ENCODE assay signal across 2 cellular contexts in the genomic region with DNA sequence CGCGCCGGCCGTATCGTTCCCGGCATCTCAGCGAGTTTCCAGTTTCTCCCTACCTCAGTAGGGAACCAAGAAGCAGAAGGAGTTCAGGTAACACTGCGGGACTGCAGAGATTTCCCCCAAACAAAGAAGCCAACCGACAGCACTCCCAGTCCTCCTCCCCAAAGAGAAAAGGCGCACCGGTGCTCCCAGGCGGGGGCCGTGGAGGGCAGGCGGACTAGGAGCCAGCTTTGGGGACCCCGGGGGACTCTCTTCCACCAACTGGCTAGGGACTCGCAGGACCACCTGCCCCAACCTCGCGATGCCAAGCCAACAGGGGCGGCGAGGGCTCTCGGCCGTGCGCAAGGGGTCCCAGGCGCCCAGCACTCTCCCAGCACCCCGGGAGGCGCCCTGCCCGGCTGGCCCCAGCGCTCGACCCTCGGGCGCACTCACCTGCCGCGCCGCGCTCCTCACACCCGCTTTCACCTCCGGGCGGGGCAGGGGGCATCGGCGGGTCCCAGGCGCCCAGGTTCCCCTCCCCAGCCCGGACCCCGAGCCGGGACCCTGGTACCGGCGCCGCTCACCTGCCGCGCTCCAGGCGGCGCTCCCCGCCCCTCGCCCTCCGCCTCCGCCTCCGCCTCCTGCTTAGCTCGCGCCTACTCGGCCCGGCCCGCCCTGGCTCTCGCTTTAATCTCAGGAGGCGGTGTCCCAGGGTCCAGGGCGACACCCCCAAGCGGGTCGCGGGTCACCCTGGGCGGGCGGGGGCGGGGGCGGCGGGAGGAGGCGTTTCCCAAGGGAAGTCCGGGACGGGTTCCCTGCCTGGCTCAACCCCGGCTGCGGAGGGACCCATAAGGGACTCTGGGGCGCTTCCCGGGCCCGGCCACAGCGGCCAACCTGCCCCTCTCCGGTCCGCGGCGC.
A peak's percentile ranks its signal among the peaks of the same experiment; 100 is the strongest.
TF ChIP-seq lines count a peak whose summit lies in the region.

A gene (minus strand): TSS at position 638 of the 894 bp plus-strand sequence. CDS start 10,025 bp downstream, outside the sequence.

TF ChIP-seq in HEK293, 187 proteins besides CTCF, POLR2A, EP300 and RAD21 (continued from another document):
- TF ChIP-seq, protein P1, sequence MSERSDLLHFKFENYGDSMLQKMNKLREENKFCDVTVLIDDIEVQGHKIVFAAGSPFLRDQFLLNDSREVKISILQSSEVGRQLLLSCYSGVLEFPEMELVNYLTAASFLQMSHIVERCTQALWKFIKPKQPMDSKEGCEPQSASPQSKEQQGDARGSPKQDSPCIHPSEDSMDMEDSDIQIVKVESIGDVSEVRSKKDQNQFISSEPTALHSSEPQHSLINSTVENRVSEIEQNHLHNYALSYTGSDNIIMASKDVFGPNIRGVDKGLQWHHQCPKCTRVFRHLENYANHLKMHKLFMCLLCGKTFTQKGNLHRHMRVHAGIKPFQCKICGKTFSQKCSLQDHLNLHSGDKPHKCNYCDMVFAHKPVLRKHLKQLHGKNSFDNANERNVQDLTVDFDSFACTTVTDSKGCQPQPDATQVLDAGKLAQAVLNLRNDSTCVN (tag by site-specific recombination; optimal IDR thresholded peaks at IDR 0.05): peak; percentile 24
- TF ChIP-seq ZNF560 (tag by site-specific recombination; IDR thresholded peaks at IDR 0.05; ENCODE audit: borderline replicate concordance): peak; percentile 35; the same call in 1 of the 2 replicates
- peak; percentile 75 for TF ChIP-seq EGR2 (tag by site-specific recombination; IDR thresholded peaks at IDR 0.05; ENCODE audit: low read depth)
- TF ChIP-seq SP2 (tag by site-specific recombination; IDR thresholded peaks at IDR 0.05): peak; percentile 44
- 0 out of 2 replicates have a peak, but pooled peaks have one; percentile 42 for TF ChIP-seq ZIC2 (tag by site-specific recombination; IDR thresholded peaks at IDR 0.05)
- TF ChIP-seq SP3 (tag by site-specific recombination; IDR thresholded peaks at IDR 0.05): peak; percentile 59
- TF ChIP-seq ZNF37A (tag by site-specific recombination; IDR thresholded peaks at IDR 0.05): no peak

TF ChIP-seq in WTC11, 78 proteins besides CTCF, POLR2A, EP300 and RAD21 (continued from another document):
- 0 out of 2 replicates have a peak, but pooled peaks have one; percentile 16 for TF ChIP-seq FOXK1 (CRISPR knock-in tag; IDR thresholded peaks at IDR 0.05)
- TF ChIP-seq, protein P2, sequence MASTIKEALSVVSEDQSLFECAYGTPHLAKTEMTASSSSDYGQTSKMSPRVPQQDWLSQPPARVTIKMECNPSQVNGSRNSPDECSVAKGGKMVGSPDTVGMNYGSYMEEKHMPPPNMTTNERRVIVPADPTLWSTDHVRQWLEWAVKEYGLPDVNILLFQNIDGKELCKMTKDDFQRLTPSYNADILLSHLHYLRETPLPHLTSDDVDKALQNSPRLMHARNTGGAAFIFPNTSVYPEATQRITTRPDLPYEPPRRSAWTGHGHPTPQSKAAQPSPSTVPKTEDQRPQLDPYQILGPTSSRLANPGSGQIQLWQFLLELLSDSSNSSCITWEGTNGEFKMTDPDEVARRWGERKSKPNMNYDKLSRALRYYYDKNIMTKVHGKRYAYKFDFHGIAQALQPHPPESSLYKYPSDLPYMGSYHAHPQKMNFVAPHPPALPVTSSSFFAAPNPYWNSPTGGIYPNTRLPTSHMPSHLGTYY (CRISPR knock-in tag; IDR thresholded peaks at IDR 0.05): no peak
- TF ChIP-seq ATF1 (CRISPR knock-in tag; IDR thresholded peaks at IDR 0.05): no peak
- TF ChIP-seq, protein P3, sequence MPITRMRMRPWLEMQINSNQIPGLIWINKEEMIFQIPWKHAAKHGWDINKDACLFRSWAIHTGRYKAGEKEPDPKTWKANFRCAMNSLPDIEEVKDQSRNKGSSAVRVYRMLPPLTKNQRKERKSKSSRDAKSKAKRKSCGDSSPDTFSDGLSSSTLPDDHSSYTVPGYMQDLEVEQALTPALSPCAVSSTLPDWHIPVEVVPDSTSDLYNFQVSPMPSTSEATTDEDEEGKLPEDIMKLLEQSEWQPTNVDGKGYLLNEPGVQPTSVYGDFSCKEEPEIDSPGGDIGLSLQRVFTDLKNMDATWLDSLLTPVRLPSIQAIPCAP (CRISPR knock-in tag; IDR thresholded peaks at IDR 0.05): no peak
- TF ChIP-seq ZNF263 (CRISPR knock-in tag; IDR thresholded peaks at IDR 0.05; ENCODE audit: low read depth): 0 out of 2 replicates have a peak, but pooled peaks have one; percentile 14
